Comparison of ENCODE assay signal across 32 cellular contexts in genomic region chr3:45337839-45338470, GRCh38. TPM values are rescaled to one million over a fixed set of nuclear protein-coding genes. Genes with fewer than 3 reads are reported as not detected.
DNase-seq lines count a peak whose midpoint lies in the region; ATAC-seq, FAIRE-seq and TF ChIP-seq lines count a peak whose summit lies in the region.
"Had no signal": no experiment of that assay in that cellular context is flagged by ENCODE, and none has a peak within 500 bp of the region (broad histone marks: within the 10 kb centered on the region; RNA-seq: fewer than 3 reads in every experiment).

No MANE protein-coding gene starts in this region.

- H4K91ac ChIP-seq in H1 (replicated peaks; ENCODE audit: insufficient read length, low read length), result no peak overlapping the region

- peak overlapping the region; percentile 22; the same call in 1 of the 2 replicates for H2BK5ac ChIP-seq in H1 (ENCODE audit: low read depth, low read length)

- no peak for TF ChIP-seq EP300 in H1 (IDR thresholded peaks at IDR 0.05; ENCODE audit: borderline replicate concordance in 1 of 2, low read depth in 2 of 2, low read length in 2 of 2)

- H4K20me1 ChIP-seq in H1 (replicated peaks in 1 of 2; ENCODE audit: control insufficient read depth in 1 of 2, insufficient read depth in 2 of 2, low read length in 2 of 2), result no peaks in the 10 kb centered on the region

- peak; percentile 88 for DNase-seq in G401 (ENCODE audit: low spot score)
- peak; percentile 88 for DNase-seq in NCI-H446 treated with DMSO at 0.1 percent for 48 hours (lab: John Stamatoyannopoulos, UW)
- DNase-seq in H1 (ENCODE audit: low read depth in 1 of 2, low spot score in 2 of 2), result no peak
- DNase-seq in mesenteric fat pad (ENCODE audit: low spot score), result peak; percentile 16
- DNase-seq in kidney glomerular epithelial cell (lab: John Stamatoyannopoulos, UW), result no peak
- DNase-seq in activated CD8-positive, alpha-beta T cell treated with anti-CD3 and anti-CD28 coated beads for 36 hours, result no peak
- DNase-seq: activated CD4-positive, alpha-beta T cell treated with anti-CD3 and anti-CD28 coated beads, Interleukin-2, amount 50 U/mL, for 48 hours; activated CD4-positive, CD25-positive, alpha-beta regulatory T cell treated with anti-CD3 and anti-CD28 coated beads, Interleukin-2, amount 50 U/mL, for 72 hours; activated T-cell treated with anti-CD3 and anti-CD28 coated beads, Interleukin-2, amount 50 U/mL, for 72 hours; CD8-positive, alpha-beta T cell; central memory CD4-positive, alpha-beta T cell; dermis blood vessel endothelial cell; EL; endodermal cell; NCI-H187; NCI-H526; OCI-M1; stimulated activated CD4-positive, alpha-beta T cell treated with anti-CD3 and anti-CD28 coated beads, Interleukin-4, amount 100 ng/mL, for 1 hour; T-helper 1 cell; thyroid gland had no signal

- no peak overlapping the region for H3K23ac ChIP-seq in H1 (ENCODE audit: insufficient read length)

- no peaks in the 10 kb centered on the region for H3K9me3 ChIP-seq in H1 (ENCODE audit: insufficient read depth in 2 of 2, low read depth in 1 of 2, low read length in 1 of 2)
- H3K9me3 ChIP-seq: A549, gastroesophageal sphincter, HAP-1, thyroid gland, vagina had no signal

- no peak overlapping the region for H2BK15ac ChIP-seq in H1 (ENCODE audit: low read length)

- H2BK120ac ChIP-seq in H1 (replicated peaks; ENCODE audit: low read depth, low read length), result peak overlapping the region; percentile 13

- H3K4me2 ChIP-seq in H1 (ENCODE audit: insufficient read depth in 1 of 2, low read depth in 2 of 2, low read length in 2 of 2), result peak overlapping the region; percentile 36 to 46; a peak in 3 of 4 replicates
- H3K4me2 ChIP-seq: A549, hepatocyte had no signal

- H3K4me1 ChIP-seq in H1 (replicated peaks in 1 of 4; ENCODE audit: control insufficient read depth in 3 of 4, insufficient read depth in 4 of 4, low read length in 3 of 4), result peaks cover 3 to 16% (median 8%) of the 10 kb centered on the region in 4 experiments
- H3K4me1 ChIP-seq: A549, gastroesophageal sphincter, HAP-1, thyroid gland, vagina had no signal

- peak overlapping the region; percentile 2; the same call in 1 of the 2 replicates for H3K18ac ChIP-seq in H1 (ENCODE audit: extremely low read depth, low read length)

- H3K79me1 ChIP-seq in H1 (ENCODE audit: low read depth, low read length), result no peaks in the 10 kb centered on the region

- no peak overlapping the region for H3K4me3 Mint-ChIP-seq in activated CD8-positive, alpha-beta T cell treated with anti-CD3 and anti-CD28 coated beads for 36 hours
- H3K4me3 Mint-ChIP-seq: activated T-cell treated with anti-CD3 and anti-CD28 coated beads, Interleukin-2, amount 50 U/mL, for 72 hours; B cell; CD8-positive, alpha-beta T cell; endodermal cell; memory B cell had no signal

- H3K27me3 ChIP-seq in H1 (replicated peaks in 1 of 4; ENCODE audit: control insufficient read depth in 3 of 4, extremely low read depth in 1 of 4, insufficient read depth in 3 of 4, low read length in 3 of 4), result no peaks in the 10 kb centered on the region
- H3K27me3 ChIP-seq: hepatocyte, thyroid gland, vagina had no signal

- no peak overlapping the region; the same call in 1 of the 2 replicates for H2BK12ac ChIP-seq in H1 (ENCODE audit: low read depth, low read length)

- H3K56ac ChIP-seq in H1 (replicated peaks; ENCODE audit: insufficient read length, low read depth, low read length), result no peak overlapping the region

- WGBS in H1 (ENCODE audit: extremely low coverage in 1 of 2, insufficient coverage in 1 of 2, insufficient read length in 1 of 2, insufficient replicate concordance in 2 of 2, low coverage in 1 of 2, low lambda C conversion rate in 2 of 2, missing lambda C conversion rate in 1 of 2), 2 experiments, result 32% methylated on average over 12 of the region's 12 CpGs; no CpG with 5 or more reads in 1 of the 2 experiments

- no peak overlapping the region for H2BK20ac ChIP-seq in H1 (ENCODE audit: low read length)

- in situ Hi-C loops in G401 (cut with HindIII; ENCODE audit: low sequenced_read_pairs), result no loop called here

- H3K4me1 Mint-ChIP-seq in activated CD8-positive, alpha-beta T cell treated with anti-CD3 and anti-CD28 coated beads for 36 hours (ENCODE audit: low read depth), result no peaks in the 10 kb centered on the region
- H3K4me1 Mint-ChIP-seq: B cell had no signal

- peak; percentile 36 for FAIRE-seq in H1 (lab: Jason Lieb, UNC)
- FAIRE-seq: A549, GM18507 had no signal

- peak overlapping the region; percentile 67 for H4K5ac ChIP-seq in H1 (ENCODE audit: insufficient read length, low read depth, low read length)

- no peaks in the 10 kb centered on the region for H3K9me3 Mint-ChIP-seq in activated CD8-positive, alpha-beta T cell treated with anti-CD3 and anti-CD28 coated beads for 36 hours
- H3K9me3 Mint-ChIP-seq: activated T-cell treated with anti-CD3 and anti-CD28 coated beads, Interleukin-2, amount 50 U/mL, for 72 hours; CD8-positive, alpha-beta T cell; endodermal cell; memory B cell had no signal

- no peak overlapping the region for H3K14ac ChIP-seq in H1 (ENCODE audit: insufficient read length)

- TF ChIP-seq POLR2A in H1 (IDR thresholded peaks at IDR 0.05; ENCODE audit: control extremely low read depth in 1 of 2, low read depth in 2 of 2, low read length in 2 of 2), result no peak

- no peak overlapping the region for H3K27ac ChIP-seq in H1 (ENCODE audit: low read depth, low read length)
- H3K27ac ChIP-seq: A549, gastroesophageal sphincter, hepatocyte, thyroid gland, vagina had no signal

- H3K27me3 Mint-ChIP-seq in activated CD8-positive, alpha-beta T cell treated with anti-CD3 and anti-CD28 coated beads for 36 hours, result peaks cover 7% of the 10 kb centered on the region

- no peaks in the 10 kb centered on the region for H3K36me3 Mint-ChIP-seq in activated CD8-positive, alpha-beta T cell treated with anti-CD3 and anti-CD28 coated beads for 36 hours (ENCODE audit: low read depth)
- H3K36me3 Mint-ChIP-seq: CD8-positive, alpha-beta T cell; memory B cell had no signal

- no peak overlapping the region for H3K9ac ChIP-seq in H1 (replicated peaks in 1 of 4; ENCODE audit: extremely low read depth in 1 of 4, low read depth in 3 of 4, low read length in 3 of 4)

- H2AFZ ChIP-seq in H1 (ENCODE audit: low read length), result peak overlapping the region; percentile 15; the same call in 1 of the 2 replicates
- H2AFZ ChIP-seq: hepatocyte had no signal

- H3K4ac ChIP-seq in H1 (replicated peaks; ENCODE audit: insufficient read length, low read depth, low read length), result no peak overlapping the region

- TF ChIP-seq CTCF in H1 (IDR thresholded peaks at IDR 0.05; ENCODE audit: control extremely low read depth in 1 of 3, insufficient read depth in 1 of 3, low read depth in 1 of 3, low read length in 3 of 3), result no peak
- TF ChIP-seq CTCF in activated CD8-positive, alpha-beta T cell treated with anti-CD3 and anti-CD28 coated beads for 36 hours (IDR thresholded peaks at IDR 0.05), result no peak

- POLR2A ChIA-PET in H1 (lab: Charles Lee; ENCODE audit: partially characterized antibody), result no interaction called here
- POLR2A ChIA-PET in activated CD8-positive, alpha-beta T cell treated with anti-CD3 and anti-CD28 coated beads for 36 hours (lab: Charles Lee), result no interaction called here

- no peak overlapping the region for H4K8ac ChIP-seq in H1 (ENCODE audit: extremely low read depth, insufficient read depth, low read length)

- TF ChIP-seq RAD21 in H1 (IDR thresholded peaks at IDR 0.05 in 1 of 2, conservative IDR thresholded peaks at IDR 0.05 in 1 of 2; ENCODE audit: low read depth in 2 of 2, low read length in 2 of 2), result no peak

- no peaks in the 10 kb centered on the region for H3K36me3 ChIP-seq in H1 (ENCODE audit: control insufficient read depth in 2 of 4, insufficient read depth in 4 of 4, low read length in 3 of 4)
- H3K36me3 ChIP-seq: gastroesophageal sphincter, HAP-1, thyroid gland, vagina had no signal

- H3K23me2 ChIP-seq in H1 (ENCODE audit: low read depth, low read length), result no peaks in the 10 kb centered on the region

- H3K27ac Mint-ChIP-seq in activated CD8-positive, alpha-beta T cell treated with anti-CD3 and anti-CD28 coated beads for 36 hours, result no peak overlapping the region
- H3K27ac Mint-ChIP-seq: activated T-cell treated with anti-CD3 and anti-CD28 coated beads, Interleukin-2, amount 50 U/mL, for 72 hours; B cell; CD8-positive, alpha-beta T cell; endodermal cell; memory B cell had no signal

- CTCF ChIA-PET in H1 (lab: Charles Lee; ENCODE audit: partially characterized antibody), result interaction anchor here (0.9 to 2.1 kb wide), 5 partner anchors 8 to 161 kb away, joined by 3 to 5 read pairs (median 3); no protein-coding TSS in a partner anchor
- CTCF ChIA-PET in activated CD8-positive, alpha-beta T cell treated with anti-CD3 and anti-CD28 coated beads for 36 hours (lab: Charles Lee), result no interaction called here

- no peak for ATAC-seq in HG03139 (IDR thresholded peaks at IDR 0.05; ENCODE audit: unreplicated experiment)
- no peak for ATAC-seq in activated CD8-positive, alpha-beta T cell treated with anti-CD3 and anti-CD28 coated beads for 36 hours
- ATAC-seq in GM21423 (IDR thresholded peaks at IDR 0.05; ENCODE audit: unreplicated experiment), result no peak
- ATAC-seq: A549; activated T-cell treated with anti-CD3 and anti-CD28 coated beads, Interleukin-2, amount 50 U/mL, for 72 hours; CD8-positive, alpha-beta T cell; esophagus mucosa; gastroesophageal sphincter; left lobe of liver had no signal

- H2AK5ac ChIP-seq in H1 (ENCODE audit: low read depth, low read length), result no peak overlapping the region

- no peaks in the 10 kb centered on the region for H3K79me2 ChIP-seq in H1 (ENCODE audit: control insufficient read depth in 1 of 2, insufficient read depth in 2 of 2, low read length in 2 of 2)
- H3K79me2 ChIP-seq: hepatocyte had no signal

- H3K4me3 ChIP-seq in H1 (ENCODE audit: extremely low read depth in 1 of 4, insufficient read depth in 2 of 4, low read depth in 3 of 4, low read length in 4 of 4), result peak overlapping the region in 1 of 4 experiments; percentile 26; a peak in 1 of 8 replicates
- H3K4me3 ChIP-seq: A549, gastroesophageal sphincter, HAP-1, hepatocyte, thyroid gland, vagina had no signal

- intact Hi-C loops in activated CD8-positive, alpha-beta T cell treated with anti-CD3 and anti-CD28 coated beads for 36 hours (cut with micrococcal nuclease), result no loop called here

TF ChIP-seq in H1, 55 proteins besides CTCF, POLR2A, EP300 and RAD21 (continues in another document):
- TF ChIP-seq FOSL1 (IDR thresholded peaks at IDR 0.05; ENCODE audit: insufficient read depth, low read depth, low read length), result no peak

RNA-seq across cellular contexts. Expression of gene LARS2, which starts 50.4 kb away (rescaled TPM):
- 18.5 and 22.6 TPM in 2 replicates for total RNA-seq in G401 (2014; rRNA removed; shearing (Covaris generic))
- 54.4 and 55.9 TPM in 2 replicates for total RNA-seq in H1 (2021; fragmentation: NEBNext Ultra II Directional; extraction: Animal tissue kit (Norgen Biotek cat#: 25700))
- 25.0 and 25.6 TPM in 2 replicates for polyA plus RNA-seq in H1 (2011; rRNA removed)
- 29.3 TPM for polyA plus RNA-seq in H1 (2011; cell fraction: cytosol; rRNA removed)
- 80.2 TPM for polyA plus RNA-seq in H1 (2011; cell fraction: nucleus; rRNA removed)
- 29.2 to 38.6 TPM (median 33.3 TPM) in 4 replicates for polyA plus RNA-seq in H1 (2012, experiment 1 of 2)
- 12.9 TPM for polyA plus RNA-seq in H1 (2012, experiment 2 of 2)
- polyA plus RNA-seq in H1 (2013, experiment 1 of 2), result 35.2 TPM
- polyA plus RNA-seq in H1 (2013, experiment 2 of 2), result 31.9 TPM
- 75.5 and 85.7 TPM in 2 replicates for polyA minus RNA-seq in H1 (2011; rRNA and poly(A)+ RNA removed)
- polyA minus RNA-seq in H1 (2011; cell fraction: cytosol; rRNA and poly(A)+ RNA removed), result 25.6 TPM
- polyA minus RNA-seq in H1 (2011; cell fraction: nucleus; rRNA and poly(A)+ RNA removed), result 82.2 TPM
- total RNA-seq in mesenteric fat pad, result 13.0 TPM
- 10 to 100 TPM; 29.2 to 33.1 TPM for total RNA-seq in activated CD8-positive, alpha-beta T cell treated with anti-CD3 and anti-CD28 coated beads for 36 hours

Comparison
In these comparisons a context has a peak if more than half of its experiments do, and no peak if none do; other contexts are left out.
1. DNase-seq: peak in G401 (single experiment), NCI-H446 treated with DMSO at 0.1 percent for 48 hours (single experiment) and mesenteric fat pad (single experiment); none in H1 (0 of 2), kidney glomerular epithelial cell (single experiment) and activated CD8-positive, alpha-beta T cell treated with anti-CD3 and anti-CD28 coated beads for 36 hours (single experiment).